ENCODE assay signal across 12 cellular contexts in genomic region chr20:46545077-46545826, GRCh38. TPM values are rescaled to one million over a fixed set of nuclear protein-coding genes. Genes with fewer than 3 reads are reported as not detected.
DNase-seq lines count a peak whose midpoint lies in the region; ATAC-seq and TF ChIP-seq lines count a peak whose summit lies in the region.
"Had no signal": no experiment of that assay in that cellular context is flagged by ENCODE, and none has a peak within 500 bp of the region (broad histone marks: within the 10 kb centered on the region; RNA-seq: fewer than 3 reads in every experiment).

No MANE protein-coding gene starts in this region.

- peak overlapping the region in 1 of 2 donors; percentile 68 for H3K4me3 Mint-ChIP-seq in CD14-positive monocyte
- H3K4me3 Mint-ChIP-seq in T-helper 17 cell: peak overlapping the region; percentile 25
- peak overlapping the region in 2 of 8 donors; percentile 9 to 52 for H3K4me3 Mint-ChIP-seq in CD4-positive, alpha-beta memory T cell
- H3K4me3 Mint-ChIP-seq in type B pancreatic cell: no peak overlapping the region

- H3K4me3 ChIP-seq in CD4-positive, alpha-beta memory T cell (ENCODE audit: low read length in 2 of 2): no peak overlapping the region
- H3K4me3 ChIP-seq: colonic mucosa, skin epidermis had no signal

- no peak overlapping the region for H3K27ac ChIP-seq in CD4-positive, alpha-beta memory T cell (ENCODE audit: low read depth, low read length)
- H3K27ac ChIP-seq: colonic mucosa had no signal

- H3K27me3 Mint-ChIP-seq in CD14-positive monocyte (ENCODE audit: low read depth in 3 of 3) (peaks cover 27 to 30% (median 30%) of the 10 kb centered on the region in 3 donors), T-helper 17 cell (peaks cover 4% of the 10 kb centered on the region), type B pancreatic cell (peaks cover 3% of the 10 kb centered on the region)
- peaks cover 0 to 3% of the 10 kb centered on the region in 2 donors for H3K27me3 Mint-ChIP-seq in CD4-positive, alpha-beta memory T cell

- H3K27me3 ChIP-seq in CD4-positive, alpha-beta memory T cell (ENCODE audit: insufficient read depth, low read length): no peaks in the 10 kb centered on the region
- H3K27me3 ChIP-seq: colonic mucosa had no signal

- intact Hi-C loops in CD14-positive monocyte (cut with micrococcal nuclease): loop anchor here in 1 of 2 donors (5.0 kb wide), 1 partner anchor 87 kb away; no protein-coding TSS in a partner anchor
- intact Hi-C loops in CD4-positive, alpha-beta memory T cell (cut with micrococcal nuclease): no loop called here

- H3K4me1 Mint-ChIP-seq in CD14-positive monocyte (peaks cover 19% of the 10 kb centered on the region), T-helper 17 cell (peaks cover 8% of the 10 kb centered on the region), type B pancreatic cell (ENCODE audit: unreplicated experiment) (no peaks in the 10 kb centered on the region)
- H3K4me1 Mint-ChIP-seq in CD4-positive, alpha-beta memory T cell: peaks cover 4 to 7% (median 6%) of the 10 kb centered on the region in 4 donors

- no peaks in the 10 kb centered on the region for H3K36me3 Mint-ChIP-seq in CD14-positive monocyte
- no peaks in the 10 kb centered on the region for H3K36me3 Mint-ChIP-seq in T-helper 17 cell (ENCODE audit: low read depth)
- H3K36me3 Mint-ChIP-seq in CD4-positive, alpha-beta memory T cell: no peaks in the 10 kb centered on the region
- no peaks in the 10 kb centered on the region for H3K36me3 Mint-ChIP-seq in type B pancreatic cell

- H3K36me3 ChIP-seq in CD4-positive, alpha-beta memory T cell (ENCODE audit: insufficient read depth, low read length): no peaks in the 10 kb centered on the region
- H3K36me3 ChIP-seq: colonic mucosa had no signal

- POLR2A ChIA-PET in CD4-positive, alpha-beta memory T cell (lab: Charles Lee; ENCODE audit: partially characterized antibody): no interaction called here

- no peaks in the 10 kb centered on the region for H3K9me3 ChIP-seq in T-helper 17 cell (ENCODE audit: control insufficient read depth, low read length, poor library complexity, severe bottlenecking)
- H3K9me3 ChIP-seq in CD4-positive, alpha-beta memory T cell (ENCODE audit: control insufficient read depth in 1 of 2, low read length in 2 of 2): no peaks in the 10 kb centered on the region
- H3K9me3 ChIP-seq: colonic mucosa had no signal

- H3K4me1 ChIP-seq in CD4-positive, alpha-beta memory T cell (ENCODE audit: insufficient read depth, low read length): peaks cover 20% of the 10 kb centered on the region
- H3K4me1 ChIP-seq: colonic mucosa had no signal

- peak; percentile 42 for ATAC-seq in GM19463 (IDR thresholded peaks at IDR 0.05; ENCODE audit: unreplicated experiment)
- peak; percentile 73 for ATAC-seq in T-helper 17 cell
- ATAC-seq in GM21526 (IDR thresholded peaks at IDR 0.05; ENCODE audit: low FRiP score, unreplicated experiment): no peak

- TF ChIP-seq CTCF in CD14-positive monocyte (IDR thresholded peaks at IDR 0.05): no peak
- no peak for TF ChIP-seq CTCF in type B pancreatic cell (conservative IDR thresholded peaks at IDR 0.05)

- DNase-seq in CD14-positive monocyte (ENCODE audit: low spot score) (peak; percentile 91), T-helper 17 cell (no peak), kidney tubule cell (ENCODE audit: low spot score) (peak; percentile 23), type B pancreatic cell (ENCODE audit: extremely low spot score, unreplicated experiment) (no peak), HuH-7.5 (ENCODE audit: low spot score) (no peak)
- no peak for DNase-seq in CD4-positive, alpha-beta memory T cell
- DNase-seq: colonic mucosa, NCI-H1105 had no signal

- H3K27ac Mint-ChIP-seq in CD14-positive monocyte (peak overlapping the region; percentile 61 to 91 (median 76)), T-helper 17 cell (peak overlapping the region; percentile 74), type B pancreatic cell (no peak overlapping the region)
- no peak overlapping the region for H3K27ac Mint-ChIP-seq in CD4-positive, alpha-beta memory T cell

- peaks cover 0 to 4% (median 0%) of the 10 kb centered on the region in 7 donors for H3K9me3 Mint-ChIP-seq in CD14-positive monocyte
- H3K9me3 Mint-ChIP-seq in CD4-positive, alpha-beta memory T cell: no peaks in the 10 kb centered on the region
- no peaks in the 10 kb centered on the region for H3K9me3 Mint-ChIP-seq in type B pancreatic cell

- CTCF ChIA-PET in CD4-positive, alpha-beta memory T cell (lab: Charles Lee; ENCODE audit: partially characterized antibody): no interaction called here

RNA-seq across cellular contexts. Expression of gene OCSTAMP, which starts 5.2 kb away (rescaled TPM):
- not detected for polyA plus RNA-seq in CD14-positive monocyte
- total RNA-seq in T-helper 17 cell: not detected
- not detected for total RNA-seq in CD4-positive, alpha-beta memory T cell
- polyA plus RNA-seq in CD4-positive, alpha-beta memory T cell: not detected
- total RNA-seq in type B pancreatic cell (ENCODE audit: low replicate concordance): not detected in 2 replicates
- total RNA-seq: colonic mucosa, kidney epithelial cell had no signal

RNA-seq across cellular contexts. Expression of gene ZNF334, which starts 31.9 kb away (rescaled TPM):
- not detected for polyA plus RNA-seq in CD14-positive monocyte
- total RNA-seq in T-helper 17 cell: under 1 TPM; 0.21 to 0.27 TPM
- under 1 TPM in 1 of 2 experiments, not detected in 1; 0.14 TPM for total RNA-seq in CD4-positive, alpha-beta memory T cell
- not detected for polyA plus RNA-seq in CD4-positive, alpha-beta memory T cell
- 12.6 and 19.7 TPM in 2 replicates for total RNA-seq in type B pancreatic cell (ENCODE audit: low replicate concordance)

Comparison
In these comparisons a context has a peak if more than half of its experiments do, and no peak if none do; other contexts are left out.
1. DNase-seq: peak in CD14-positive monocyte (single experiment) and kidney tubule cell (single experiment); none in T-helper 17 cell (0 of 3), CD4-positive, alpha-beta memory T cell (0 of 5), type B pancreatic cell (single experiment) and HuH-7.5 (single experiment).
2. H3K27ac Mint-ChIP-seq: peak in CD14-positive monocyte (7 of 7) and T-helper 17 cell (single experiment); none in CD4-positive, alpha-beta memory T cell (0 of 7) and type B pancreatic cell (single experiment).
3. RNA of gene ZNF334, which starts 31.9 kb away (total RNA-seq): 12.6 to 19.7 TPM in type B pancreatic cell; 0.21 to 0.27 TPM in T-helper 17 cell and 0.14 TPM in CD4-positive, alpha-beta memory T cell; every median in the first group is over 10 times any median in the second.